ENCODE assay signal across 17 cellular contexts in genomic region chr2:70954886-70955285, GRCh38. TPM values are rescaled to one million over a fixed set of nuclear protein-coding genes. Genes with fewer than 3 reads are reported as not detected.
"Had no signal": no experiment of that assay in that cellular context is flagged by ENCODE, and none has a peak within 500 bp of the region (broad histone marks: within the 10 kb centered on the region; RNA-seq: fewer than 3 reads in every experiment).

No MANE protein-coding gene starts in this region.

- H3K27me3 ChIP-seq: ovary had no signal

- H3K4me3 Mint-ChIP-seq: activated naive CD8-positive, alpha-beta T cell; brain; endodermal cell; nephron progenitor cell had no signal

- H3K27ac ChIP-seq: ovary, tibial artery had no signal

- H3K4me1 Mint-ChIP-seq: brain, endodermal cell, nephron progenitor cell had no signal

- H3K9me3 ChIP-seq: ovary, tibial artery had no signal

- H3K4me3 ChIP-seq: ovary, tibial artery had no signal

- ATAC-seq: left cardiac atrium had no signal

- DNase-seq: activated effector memory CD4-positive, alpha-beta T cell treated with Interleukin-2 at 50 U/mL for 16 hours; activated T-cell treated with anti-CD3 and anti-CD28 coated beads for 4 hours; amygdala; endodermal cell; erythroblast; hypothalamus; left cardiac atrium; mammary epithelial cell; nephron progenitor cell; stimulated activated CD4-positive, alpha-beta T cell treated with anti-CD3 and anti-CD28 coated beads, Interleukin-4, amount 100 ng/mL, for 4 hours had no signal

- H3K36me3 ChIP-seq: ovary, tibial artery had no signal

- H3K4me1 ChIP-seq: tibial artery had no signal

- H3K36me3 Mint-ChIP-seq: activated naive CD8-positive, alpha-beta T cell; brain had no signal

- H3K27ac Mint-ChIP-seq: activated naive CD8-positive, alpha-beta T cell; brain; endodermal cell; nephron progenitor cell had no signal

- H3K9me3 Mint-ChIP-seq: brain, endodermal cell, nephron progenitor cell had no signal

RNA-seq across cellular contexts. Expression of gene ATP6V1B1, which starts 19.2 kb away (rescaled TPM):
- total RNA-seq: cerebellum; dermis microvascular lymphatic vessel endothelial cell; endodermal cell; T-helper 2 cell treated with Interferon-gamma antibody and Interleukin-4, amounts not matched to agents 100 ng/mL and 5 ng/mL, for 36 hours had no signal

RNA-seq across cellular contexts. Expression of gene ANKRD53, which starts 23.5 kb away (rescaled TPM):
- total RNA-seq: T-helper 2 cell treated with Interferon-gamma antibody and Interleukin-4, amounts not matched to agents 100 ng/mL and 5 ng/mL, for 36 hours had no signal

RNA-seq across cellular contexts. Expression of gene VAX2, which starts 54.5 kb away (rescaled TPM):
- total RNA-seq: dermis microvascular lymphatic vessel endothelial cell; T-helper 2 cell treated with Interferon-gamma antibody and Interleukin-4, amounts not matched to agents 100 ng/mL and 5 ng/mL, for 36 hours had no signal
